In genomic region chr19:10644351-10645007, GRCh38 we compare ENCODE assay signal across 8 cellular contexts. TPM values are rescaled to one million over a fixed set of nuclear protein-coding genes. Genes with fewer than 3 reads are reported as not detected.
DNase-seq lines count a peak whose midpoint lies in the region; ATAC-seq and TF ChIP-seq lines count a peak whose summit lies in the region.

No MANE protein-coding gene starts in this region.

- CTCF ChIA-PET in activated B cell treated with CpG ODN at 0.5 μM for 24 hours (lab: Charles Lee), result interaction anchor here (0.7 to 13.5 kb wide), 22 partner anchors 9 to 238 kb away, joined by 3 to 353 read pairs (median 4); partner anchors contain the start of gene QTRT1

- H3K4me3 Mint-ChIP-seq in activated B cell treated with CpG ODN at 0.5 μM for 24 hours, result no peak overlapping the region

- intact Hi-C loops in activated B cell treated with CpG ODN at 0.5 μM for 24 hours (cut with micrococcal nuclease), result loop anchor here (1.0 kb wide), 2 partner anchors 40 to 63 kb away; no protein-coding TSS in a partner anchor
- intact Hi-C loops in breast epithelium (cut with DNase I; ENCODE audit: low total_unique reads), result no loop called here

- H3K4me1 ChIP-seq in breast epithelium, result peaks cover 11 to 13% of the 10 kb centered on the region in 2 donors

- no peak for TF ChIP-seq POLR2A in breast epithelium (IDR thresholded peaks at IDR 0.05)

- POLR2A ChIA-PET in activated B cell treated with CpG ODN at 0.5 μM for 24 hours (lab: Charles Lee), result interaction anchor here (0.5 to 3.2 kb wide), 13 partner anchors 9 to 952 kb away, joined by 3 to 68 read pairs (median 5); partner anchors contain the start of genes ATG4D, DNM2 and KEAP1

- no peaks in the 10 kb centered on the region for H3K27me3 Mint-ChIP-seq in activated B cell treated with CpG ODN at 0.5 μM for 24 hours

- TF ChIP-seq CTCF in 22Rv1 (IDR thresholded peaks at IDR 0.05), result peak; percentile 94
- TF ChIP-seq CTCF in GM13976 (IDR thresholded peaks at IDR 0.05; ENCODE audit: borderline replicate concordance, control extremely low read depth, extremely low read depth, insufficient read depth, missing control alignments), result peak; percentile 91
- TF ChIP-seq CTCF in activated B cell treated with CpG ODN at 0.5 μM for 24 hours (IDR thresholded peaks at IDR 0.05), result peak; percentile 66
- TF ChIP-seq CTCF in breast epithelium (IDR thresholded peaks at IDR 0.05), result peak; percentile 80 to 98 (median 93)

- peaks cover 22% of the 10 kb centered on the region for H3K4me1 Mint-ChIP-seq in activated B cell treated with CpG ODN at 0.5 μM for 24 hours

- peak; percentile 82 for ATAC-seq in activated B cell treated with CpG ODN at 0.5 μM for 24 hours (ENCODE audit: low read depth)
- no peak for ATAC-seq in GM19324 (IDR thresholded peaks at IDR 0.05; ENCODE audit: low FRiP score, unreplicated experiment)

- no peaks in the 10 kb centered on the region for H3K27me3 ChIP-seq in breast epithelium

- H3K36me3 Mint-ChIP-seq in activated B cell treated with CpG ODN at 0.5 μM for 24 hours (ENCODE audit: low read depth), result peaks cover 43% of the 10 kb centered on the region

- H3K27ac ChIP-seq in 22Rv1 (peak overlapping the region; percentile 48), breast epithelium (peak overlapping the region; percentile 84 to 89)

- H3K9me3 ChIP-seq in breast epithelium, result no peaks in the 10 kb centered on the region

- peak overlapping the region; percentile 84 for H3K27ac Mint-ChIP-seq in activated B cell treated with CpG ODN at 0.5 μM for 24 hours

- in situ Hi-C loops in GM13976 (cut with MboI; ENCODE audit: low sequenced_read_pairs, unreplicated experiment), result loop anchor here (5.0 kb wide), 1 partner anchor 62 kb away; no protein-coding TSS in a partner anchor

- peak overlapping the region in 1 of 3 donors; percentile 10 for H3K4me3 ChIP-seq in breast epithelium

- no peaks in the 10 kb centered on the region for H3K36me3 ChIP-seq in breast epithelium

- no peaks in the 10 kb centered on the region for H3K9me3 Mint-ChIP-seq in activated B cell treated with CpG ODN at 0.5 μM for 24 hours

- DNase-seq in GM13976 (ENCODE audit: low spot score) (peak; percentile 91), NCI-H2196 (lab: John Stamatoyannopoulos, UW; ENCODE audit: unreplicated experiment) (peak; percentile 70), activated B cell treated with CpG ODN at 0.5 μM for 24 hours (peak; percentile 80), breast epithelium (ENCODE audit: low spot score in 2 of 2) (peak; percentile 82 to 88), inferior parietal cortex (ENCODE audit: extremely low spot score) (peak; percentile 81)
- peak; percentile 74 to 79 for DNase-seq in stimulated activated CD4-positive, alpha-beta T cell treated with anti-CD3 and anti-CD28 coated beads, Interleukin-15, amount 100 ng/mL, for 1 hour (ENCODE audit: low read depth in 1 of 2, low spot score in 1 of 2)

RNA-seq across cellular contexts. Expression of gene ILF3, which starts 9.7 kb away (rescaled TPM):
- total RNA-seq in activated B cell treated with CpG ODN at 0.5 μM for 24 hours (373 and 399 TPM in 2 replicates), breast epithelium (100 to 1,000 TPM in 2 of 3 donors, 10 to 100 TPM in 1; 80.2 to 166 (median 115) TPM)

RNA-seq across cellular contexts. Expression of gene SLC44A2, which starts 19.1 kb away (rescaled TPM):
- total RNA-seq in activated B cell treated with CpG ODN at 0.5 μM for 24 hours, result 195 and 213 TPM in 2 replicates
- total RNA-seq in breast epithelium, result 10 to 100 TPM; 63.0 to 92.5 (median 67.5) TPM

RNA-seq across cellular contexts. Expression of gene QTRT1, which starts 56.8 kb away (rescaled TPM):
- total RNA-seq in activated B cell treated with CpG ODN at 0.5 μM for 24 hours, result 69.4 and 74.9 TPM in 2 replicates
- 10 to 100 TPM; 29.0 to 47.5 (median 31.2) TPM for total RNA-seq in breast epithelium

RNA-seq across cellular contexts. Expression of gene AP1M2, which starts 57.4 kb away (rescaled TPM):
- total RNA-seq in activated B cell treated with CpG ODN at 0.5 μM for 24 hours (not detected in 2 replicates), breast epithelium (10 to 100 TPM in 2 of 3 donors, not detected in 1; 34.1 to 49.9 TPM)
